In the genomic region with DNA sequence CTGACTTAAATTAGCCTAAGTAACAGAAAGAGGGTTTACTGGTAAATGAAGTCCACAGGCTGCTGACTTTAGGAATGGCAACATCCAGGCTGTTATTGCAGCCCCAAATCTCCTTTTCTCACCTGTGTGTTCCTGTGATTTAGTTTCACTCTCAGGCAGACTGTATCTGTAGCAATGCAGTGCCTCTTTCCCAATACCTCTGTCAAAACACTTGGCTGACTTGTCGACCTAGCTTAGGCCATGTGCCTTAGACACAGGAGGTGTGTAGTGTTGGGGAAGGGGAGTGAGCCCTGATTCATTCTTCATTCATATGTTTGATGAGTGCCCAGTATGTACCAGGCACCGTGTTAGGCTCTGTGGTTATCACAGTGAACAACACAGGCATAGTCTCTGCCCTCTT, we compare ENCODE assay signal across 1 cellular context.
TF ChIP-seq lines count a peak whose summit lies in the region.

No MANE protein-coding gene starts in this region.

TF ChIP-seq in IMR-90, 13 proteins besides CTCF, POLR2A, EP300 and RAD21:
- 0 out of 2 replicates have a peak, but pooled peaks have one; percentile 13 for TF ChIP-seq CEBPB (IDR thresholded peaks at IDR 0.05; ENCODE audit: low read depth, low read length)
- TF ChIP-seq, protein P1, sequence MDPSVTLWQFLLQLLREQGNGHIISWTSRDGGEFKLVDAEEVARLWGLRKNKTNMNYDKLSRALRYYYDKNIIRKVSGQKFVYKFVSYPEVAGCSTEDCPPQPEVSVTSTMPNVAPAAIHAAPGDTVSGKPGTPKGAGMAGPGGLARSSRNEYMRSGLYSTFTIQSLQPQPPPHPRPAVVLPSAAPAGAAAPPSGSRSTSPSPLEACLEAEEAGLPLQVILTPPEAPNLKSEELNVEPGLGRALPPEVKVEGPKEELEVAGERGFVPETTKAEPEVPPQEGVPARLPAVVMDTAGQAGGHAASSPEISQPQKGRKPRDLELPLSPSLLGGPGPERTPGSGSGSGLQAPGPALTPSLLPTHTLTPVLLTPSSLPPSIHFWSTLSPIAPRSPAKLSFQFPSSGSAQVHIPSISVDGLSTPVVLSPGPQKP (IDR thresholded peaks at IDR 0.05; ENCODE audit: borderline replicate concordance, low read depth, low read length): no peak
